In genomic region chr13:50326271-50326670, GRCh38 we compare ENCODE assay signal across 27 cellular contexts.
"Had no signal": no experiment of that assay in that cellular context is flagged by ENCODE, and none has a peak within 500 bp of the region (broad histone marks: within the 10 kb centered on the region; RNA-seq: fewer than 3 reads in every experiment).

No MANE protein-coding gene starts in this region.

- H3K27ac ChIP-seq: ascending aorta, body of pancreas, breast epithelium, Peyer's patch, SJSA1 had no signal

- ATAC-seq: activated CD8-positive, alpha-beta T cell treated with anti-CD3 and anti-CD28 coated beads for 36 hours; activated T-cell treated with anti-CD3 and anti-CD28 coated beads, Interleukin-2, amount 50 U/mL, for 72 hours; activated T-helper 17 cell treated with anti-CD3 and anti-CD28 coated beads, Interleukin-2, amount 50 U/mL, for 72 hours had no signal

- H3K36me3 ChIP-seq: ascending aorta, breast epithelium, MG63, Peyer's patch, SJSA1 had no signal

- H3K27me3 ChIP-seq: ascending aorta, body of pancreas, breast epithelium, MG63, Peyer's patch, SJSA1 had no signal

- H3K4me2 ChIP-seq: SK-N-SH had no signal

- DNase-seq: activated CD4-positive, alpha-beta T cell treated with anti-CD3 and anti-CD28 coated beads, Interleukin-2, amount 50 U/mL, for 4 hours; activated CD8-positive, alpha-beta T cell treated with anti-CD3 and anti-CD28 coated beads for 36 hours; activated effector memory CD4-positive, alpha-beta T cell treated with anti-CD3 and anti-CD28 coated beads, Interleukin-2, amount 50 U/mL, for 16 hours; activated naive CD4-positive, alpha-beta T cell; activated naive CD4-positive, alpha-beta T cell treated with anti-CD3 and anti-CD28 coated beads, Interleukin-2, amount 50 U/mL, for 16 hours; activated naive CD8-positive, alpha-beta T cell treated with anti-CD3 and anti-CD28 coated beads for 36 hours; activated T-cell treated with anti-CD3 and anti-CD28 coated beads, Interleukin-2, amount 50 U/mL, for 1 hour; activated T-cell treated with anti-CD3 and anti-CD28 coated beads, Interleukin-2, amount 50 U/mL, for 72 hours; amygdala; body of pancreas; MG63; NCI-H1048; NCI-H1105 treated with DMSO at 0.1 percent for 48 hours; NCI-H1436; NCI-H1694; NCI-H1930; NCI-H2081 treated with DMSO at 0.1 percent for 48 hours; NCI-H345; NCI-H524 treated with DMSO at 0.1 percent for 48 hours; Peyer's patch; RPMI8226; SHP77 treated with DMSO at 0.1 percent for 48 hours; SK-N-SH had no signal

- H3K4me1 ChIP-seq: ascending aorta, body of pancreas, breast epithelium, Peyer's patch had no signal

- H3K9me3 ChIP-seq: ascending aorta, body of pancreas, breast epithelium, MG63, Peyer's patch, SJSA1 had no signal

- H3K9ac ChIP-seq: SK-N-SH had no signal

- H3K4me3 ChIP-seq: ascending aorta, body of pancreas, breast epithelium, MG63, Peyer's patch, SJSA1 had no signal
